1 cellular context compared by ENCODE assay signal in genomic region chr4:2536193-2537010, GRCh38.
TF ChIP-seq lines count a peak whose summit lies in the region.

FAM193A (plus strand) TSS chr4:2536647; CDS start chr4:2536916, 269 bp downstream.

TF ChIP-seq in HEK293, 187 proteins besides CTCF, POLR2A, EP300 and RAD21 (continued from another document):
- TF ChIP-seq TSHZ1 (tag by site-specific recombination; IDR thresholded peaks at IDR 0.05; ENCODE audit: borderline replicate concordance): no peak
- TF ChIP-seq ZNF19 (tag by site-specific recombination; IDR thresholded peaks at IDR 0.05; ENCODE audit: low read depth): no peak
- TF ChIP-seq ZSCAN23 (tag by site-specific recombination; IDR thresholded peaks at IDR 0.05): no peak
- peak; percentile 74 for TF ChIP-seq SP2 (tag by site-specific recombination; IDR thresholded peaks at IDR 0.05)
- TF ChIP-seq YY1 (tag by site-specific recombination; IDR thresholded peaks at IDR 0.05): no peak
- TF ChIP-seq ZFP41 (tag by site-specific recombination; IDR thresholded peaks at IDR 0.05; ENCODE audit: borderline replicate concordance): no peak
- peak; percentile 89 for TF ChIP-seq KLF8 (tag by site-specific recombination; IDR thresholded peaks at IDR 0.05)
- TF ChIP-seq ZNF398 (tag by site-specific recombination; IDR thresholded peaks at IDR 0.05): peak; percentile 61
- TF ChIP-seq ZNF140 (tag by site-specific recombination; IDR thresholded peaks at IDR 0.05): no peak
- TF ChIP-seq ZSCAN18 (tag by site-specific recombination; IDR thresholded peaks at IDR 0.05): no peak
- no peak for TF ChIP-seq ZNF366 (tag by site-specific recombination; conservative IDR thresholded peaks at IDR 0.05)
- TF ChIP-seq ZNF707 (tag by site-specific recombination; IDR thresholded peaks at IDR 0.05): no peak
- TF ChIP-seq ZFHX2 (tag by site-specific recombination; conservative IDR thresholded peaks at IDR 0.05): peak; percentile 55
- TF ChIP-seq ZNF560 (tag by site-specific recombination; IDR thresholded peaks at IDR 0.05; ENCODE audit: borderline replicate concordance): no peak
- TF ChIP-seq ZBTB48 (tag by site-specific recombination; IDR thresholded peaks at IDR 0.05): no peak
- no peak for TF ChIP-seq ZNF157 (tag by site-specific recombination; IDR thresholded peaks at IDR 0.05)
- TF ChIP-seq MEIS1 (CRISPR knock-in tag; IDR thresholded peaks at IDR 0.05; ENCODE audit: borderline replicate concordance): no peak
- TF ChIP-seq ZNF785 (tag by site-specific recombination; IDR thresholded peaks at IDR 0.05): no peak
- TF ChIP-seq REST (tag by site-specific recombination; IDR thresholded peaks at IDR 0.05): no peak
- no peak for TF ChIP-seq ZBTB11 (tag by site-specific recombination; conservative IDR thresholded peaks at IDR 0.05; ENCODE audit: low read depth)
- no peak for TF ChIP-seq OVOL3 (tag by site-specific recombination; IDR thresholded peaks at IDR 0.05)
- TF ChIP-seq ZNF747 (tag by site-specific recombination; IDR thresholded peaks at IDR 0.05): no peak
